In genomic region chr6:132819405-132820145, GRCh38 we compare ENCODE assay signal across 11 cellular contexts. TPM values are rescaled to one million over a fixed set of nuclear protein-coding genes. Genes with fewer than 3 reads are reported as not detected.
DNase-seq lines count a peak whose midpoint lies in the region; ATAC-seq, FAIRE-seq and TF ChIP-seq lines count a peak whose summit lies in the region.
"Had no signal": no experiment of that assay in that cellular context is flagged by ENCODE, and none has a peak within 500 bp of the region (broad histone marks: within the 10 kb centered on the region; RNA-seq: fewer than 3 reads in every experiment).

No MANE protein-coding gene starts in this region.

- H4K20me1 ChIP-seq in fibroblast of lung (ENCODE audit: control insufficient read depth, extremely low read depth, insufficient read depth, low read length), result no peaks in the 10 kb centered on the region

- no peak overlapping the region for H3K9ac ChIP-seq in fibroblast of lung (ENCODE audit: insufficient read depth, low read length)

- DNase-seq in A549 (ENCODE audit: low read depth in 1 of 2, low spot score in 1 of 2) (no peak), GM12891 (ENCODE audit: insufficient read length, low spot score) (no peak), RWPE2 (ENCODE audit: low spot score) (no peak), fibroblast of lung (ENCODE audit: low read depth in 2 of 2) (peak; percentile 14 to 35), upper lobe of left lung (no peak), substantia nigra (lab: John Stamatoyannopoulos, UW) (no peak)
- DNase-seq in activated CD4-positive, CD25-positive, alpha-beta regulatory T cell treated with anti-CD3 and anti-CD28 coated beads, Interleukin-2, amount 50 U/mL, for 72 hours, result no peak
- DNase-seq: activated gamma-delta T cell, NCI-H510A treated with DMSO at 0.1 percent for 48 hours had no signal

- CTCF ChIA-PET in A549 (lab: Yijun Ruan, JAX), result interaction anchor here (0.6 kb wide), 3 partner anchors 1104 to 1402 kb away, joined by 3 to 5 read pairs (median 3); no protein-coding TSS in a partner anchor

- H3K79me2 ChIP-seq in fibroblast of lung (ENCODE audit: control insufficient read depth, insufficient read depth, low read length), result peaks cover 29% of the 10 kb centered on the region

- 71% methylated on average over 4 of the region's 4 CpGs for WGBS in A549 (ENCODE audit: missing lambda C conversion rate)
- 84 to 97% methylated on average over 4 of the region's 4 CpGs for WGBS in upper lobe of left lung, 2 donors

- no peak overlapping the region for H2AFZ ChIP-seq in fibroblast of lung (ENCODE audit: low read length)

- peak overlapping the region; percentile 15; the same call in 1 of the 3 replicates for H3K4me2 ChIP-seq in A549
- H3K4me2 ChIP-seq in fibroblast of lung (ENCODE audit: extremely low read depth, insufficient read depth, low read length), result no peak overlapping the region

- POLR2A ChIA-PET in A549 (lab: Yijun Ruan, JAX), result interaction anchor here (0.7 to 1.7 kb wide), 2 partner anchors 184 to 733 kb away, joined by 3 to 4 read pairs; no protein-coding TSS in a partner anchor

- H3K36me3 ChIP-seq in RWPE2 (ENCODE audit: low read depth), result peaks cover 49% of the 10 kb centered on the region
- peaks cover 11% of the 10 kb centered on the region for H3K36me3 ChIP-seq in fibroblast of lung (ENCODE audit: control insufficient read depth, insufficient read depth, low read length)
- peaks cover 20 to 48% (median 28%) of the 10 kb centered on the region in 4 donors for H3K36me3 ChIP-seq in upper lobe of left lung
- H3K36me3 ChIP-seq: prostate gland had no signal

- FAIRE-seq in A549 (lab: Jason Lieb, UNC) (no peak), GM12891 (lab: Jason Lieb, UNC) (no peak)

- H3K27me3 ChIP-seq in RWPE2 (ENCODE audit: insufficient read depth, poor library complexity, severe bottlenecking), result no peaks in the 10 kb centered on the region
- H3K27me3 ChIP-seq in fibroblast of lung (ENCODE audit: control insufficient read depth, insufficient read depth, low read length), result no peaks in the 10 kb centered on the region
- H3K27me3 ChIP-seq in upper lobe of left lung, result no peaks in the 10 kb centered on the region

- TF ChIP-seq EP300 in A549 (IDR thresholded peaks at IDR 0.05) (no peak), upper lobe of left lung (IDR thresholded peaks at IDR 0.05) (no peak)

- TF ChIP-seq RAD21 in A549 (conservative IDR thresholded peaks at IDR 0.05 in 1 of 2, IDR thresholded peaks at IDR 0.05 in 1 of 2), result no peak

- ATAC-seq in A549 (peak; percentile 35 to 49; a peak in 4 of 6 replicates), RWPE2 (ENCODE audit: low read depth) (peak; percentile 75), upper lobe of left lung (ENCODE audit: low FRiP score in 2 of 2) (no peak), GM18868 (IDR thresholded peaks at IDR 0.05; ENCODE audit: unreplicated experiment) (no peak)

- H3K4me1 ChIP-seq in A549 (peaks cover 46% of the 10 kb centered on the region), RWPE2 (ENCODE audit: insufficient read depth, poor library complexity, severe bottlenecking) (no peaks in the 10 kb centered on the region), fibroblast of lung (ENCODE audit: control insufficient read depth, extremely low read depth, insufficient read depth, low read length) (peaks cover 2% of the 10 kb centered on the region), upper lobe of left lung (peaks cover 21 to 51% (median 24%) of the 10 kb centered on the region in 4 donors)

- TF ChIP-seq CTCF in A549 (IDR thresholded peaks at IDR 0.05), result no peak
- no peak for TF ChIP-seq CTCF in RWPE2 (IDR thresholded peaks at IDR 0.05; ENCODE audit: poor library complexity, severe bottlenecking)
- no peak for TF ChIP-seq CTCF in fibroblast of lung (conservative IDR thresholded peaks at IDR 0.05 in 1 of 2, IDR thresholded peaks at IDR 0.05 in 1 of 2; ENCODE audit: low read depth in 1 of 2, low read length in 2 of 2)
- TF ChIP-seq CTCF in upper lobe of left lung (IDR thresholded peaks at IDR 0.05), result no peak

- H3K9me3 ChIP-seq in A549 (no peaks in the 10 kb centered on the region), RWPE2 (ENCODE audit: severe bottlenecking) (no peaks in the 10 kb centered on the region), fibroblast of lung (ENCODE audit: control insufficient read depth, insufficient read depth, low read depth, low read length) (no peaks in the 10 kb centered on the region), upper lobe of left lung (no peaks in the 10 kb centered on the region)
- H3K9me3 ChIP-seq: prostate gland had no signal

- no peak for TF ChIP-seq POLR2A in A549 (IDR thresholded peaks at IDR 0.05; ENCODE audit: low read length)
- TF ChIP-seq POLR2A in GM12891 (IDR thresholded peaks at IDR 0.05; ENCODE audit: low read depth, low read length), result peak; percentile 49; the same call in 1 of the 2 replicates
- peak in 1 of 4 donors; percentile 8 for TF ChIP-seq POLR2A in upper lobe of left lung (IDR thresholded peaks at IDR 0.05)

- no peak overlapping the region for H3K4me3 ChIP-seq in A549
- no peak overlapping the region for H3K4me3 ChIP-seq in RWPE2 (ENCODE audit: severe bottlenecking)
- H3K4me3 ChIP-seq in fibroblast of lung (replicated peaks in 1 of 4; ENCODE audit: control extremely low read depth in 1 of 4, insufficient read depth in 1 of 4, low read depth in 3 of 4, low read length in 4 of 4), result no peak overlapping the region
- H3K4me3 ChIP-seq in upper lobe of left lung, result no peak overlapping the region
- H3K4me3 ChIP-seq: prostate gland had no signal

- H3K27ac ChIP-seq in A549, result no peak overlapping the region
- peak overlapping the region; percentile 81 for H3K27ac ChIP-seq in RWPE2 (ENCODE audit: poor library complexity, severe bottlenecking)
- no peak overlapping the region for H3K27ac ChIP-seq in fibroblast of lung (ENCODE audit: insufficient read depth, low read length)
- no peak overlapping the region for H3K27ac ChIP-seq in upper lobe of left lung
- no peak overlapping the region for H3K27ac ChIP-seq in substantia nigra (ENCODE audit: low read depth, low read length, poor library complexity, severe bottlenecking)
- H3K27ac ChIP-seq: prostate gland had no signal

TF ChIP-seq in A549, 52 proteins besides CTCF, POLR2A, EP300 and RAD21 (continues in another document):
- TF ChIP-seq POLR2AphosphoS2 (conservative IDR thresholded peaks at IDR 0.05; ENCODE audit: low read length) (0 out of 2 replicates have a peak, but pooled peaks have one; percentile 24), JUN (IDR thresholded peaks at IDR 0.05) (0 out of 5 replicates have a peak, but pooled peaks of 1 of the 2 experiments have one; percentile 9), HOXA7 (CRISPR knock-in tag; IDR thresholded peaks at IDR 0.05) (0 out of 2 replicates have a peak, but pooled peaks have one; percentile 50), TP53 (CRISPR knock-in tag; IDR thresholded peaks at IDR 0.05) (no peak)

TF ChIP-seq in GM12891, 5 proteins besides CTCF, POLR2A, EP300 and RAD21:
- TF ChIP-seq TAF1 (IDR thresholded peaks at IDR 0.05; ENCODE audit: low read depth, low read length) (no peak), POLR2AphosphoS5 (IDR thresholded peaks at IDR 0.05; ENCODE audit: low read depth, low read length) (peak; percentile 52)

RNA-seq across cellular contexts. Expression of gene RPS12, which starts 5.2 kb away (rescaled TPM):
- polyA plus RNA-seq in A549 (2011; rRNA removed) (2,499 and 2,743 TPM in 2 replicates), A549 (2017; fragmentation: RNase III; extraction: RNeasy Plus Mini Kit Qiagen cat#74134 plus additional on column Dnase treatment) (1,913 to 2,040 TPM (median 1,987 TPM) in 3 replicates), fibroblast of lung (3,327 and 3,609 TPM in 2 replicates)
- 3,589 and 4,526 TPM in 2 replicates for polyA plus RNA-seq in A549 (2012; cell fraction: cytosol; rRNA removed)
- polyA plus RNA-seq in A549 (2012; cell fraction: nucleus; rRNA removed), result 1,277 and 1,380 TPM in 2 replicates
- polyA minus RNA-seq in A549 (2011; rRNA and poly(A)+ RNA removed), result 1,277 and 1,661 TPM in 2 replicates
- 5,998 TPM for polyA plus RNA-seq in GM12891 (2012; ENCODE audit: low read depth, missing spikeins)
- total RNA-seq in fibroblast of lung (1,467 and 1,811 TPM in 2 replicates), upper lobe of left lung (1,000 to 10,000 TPM in 2 of 6 donors, 100 to 1,000 TPM in 4; 352 to 1,509 (median 888) TPM)
- polyA plus RNA-seq in fibroblast of lung (2012), result 3,229 and 3,256 TPM in 2 replicates
- 1,163 and 1,270 TPM in 2 replicates for polyA minus RNA-seq in fibroblast of lung (ENCODE audit: low replicate concordance)

RNA-seq across cellular contexts. Expression of gene SLC18B1, which starts 21.1 kb away (rescaled TPM):
- 13.2 and 17.4 TPM in 2 replicates for polyA plus RNA-seq in A549 (2011; rRNA removed)
- polyA plus RNA-seq in A549 (2012; cell fraction: cytosol; rRNA removed), result 2.5 and 2.8 TPM in 2 replicates
- polyA plus RNA-seq in A549 (2012; cell fraction: nucleus; rRNA removed), result 1.4 and 3.2 TPM in 2 replicates
- 4.2 to 4.5 TPM (median 4.2 TPM) in 3 replicates for polyA plus RNA-seq in A549 (2017; fragmentation: RNase III; extraction: RNeasy Plus Mini Kit Qiagen cat#74134 plus additional on column Dnase treatment)
- polyA minus RNA-seq in A549 (2011; rRNA and poly(A)+ RNA removed), result 4.1 and 4.5 TPM in 2 replicates
- polyA plus RNA-seq in GM12891 (2012; ENCODE audit: low read depth, missing spikeins), result 3.7 TPM
- total RNA-seq in fibroblast of lung, result 7.2 and 8.1 TPM in 2 replicates
- polyA plus RNA-seq in fibroblast of lung, result 4.9 and 5.9 TPM in 2 replicates
- 2.9 and 3.0 TPM in 2 replicates for polyA plus RNA-seq in fibroblast of lung (2012)
- 1.4 TPM in 2 replicates for polyA minus RNA-seq in fibroblast of lung (ENCODE audit: low replicate concordance)
- 10 to 100 TPM in 1 of 6 donors, 1 to 10 TPM in 5; 3.6 to 12.0 (median 6.2) TPM for total RNA-seq in upper lobe of left lung

Comparison
In these comparisons a context has a peak if more than half of its experiments do, and no peak if none do; other contexts are left out.
1. ATAC-seq: peak in A549 (2 of 2) and RWPE2 (single experiment); none in upper lobe of left lung (0 of 2) and GM18868 (single experiment).
2. DNase-seq: peak in fibroblast of lung (2 of 2); none in A549 (0 of 2), GM12891 (single experiment), RWPE2 (single experiment), upper lobe of left lung (0 of 2), substantia nigra (0 of 49) and activated CD4-positive, CD25-positive, alpha-beta regulatory T cell treated with anti-CD3 and anti-CD28 coated beads, Interleukin-2, amount 50 U/mL, for 72 hours (single experiment).